Comparison of ENCODE assay signal across 1 cellular context in the genomic region with DNA sequence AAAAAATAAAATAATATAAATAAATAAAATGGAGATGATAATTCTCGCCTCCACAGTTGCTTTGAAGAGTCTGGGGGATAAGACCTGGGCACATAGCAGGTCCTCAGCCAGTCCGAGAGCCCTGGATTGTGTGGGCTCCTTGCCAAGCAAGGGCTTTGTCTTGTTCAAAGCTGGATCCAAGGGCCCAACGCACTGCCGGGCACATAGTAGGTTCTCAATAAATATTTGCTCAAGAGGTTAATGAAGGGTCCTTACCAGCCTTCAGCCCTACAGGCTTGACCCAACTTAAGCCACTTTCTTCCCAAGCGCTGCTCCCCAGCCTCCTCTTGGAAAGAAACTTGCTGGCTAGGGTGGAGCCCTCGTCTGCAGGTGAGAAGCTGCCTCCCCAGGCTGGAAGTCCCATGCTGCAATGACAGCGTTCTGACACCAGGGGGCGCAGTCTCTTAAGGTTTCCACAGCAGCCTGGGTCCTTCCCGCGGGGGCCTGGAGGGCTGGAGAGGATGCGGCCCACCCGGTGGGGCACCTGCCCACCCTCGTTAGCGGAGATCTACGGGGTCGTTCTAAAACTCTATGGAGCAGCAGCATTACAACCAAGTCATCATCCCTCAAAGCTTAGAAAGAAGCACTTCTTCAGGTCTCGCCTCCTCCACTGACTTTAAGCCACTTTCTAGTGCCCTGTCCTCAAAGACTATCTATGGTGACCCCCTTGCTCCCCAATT.
TF ChIP-seq lines count a peak whose summit lies in the region.

No MANE protein-coding gene starts in this region.

TF ChIP-seq in GM12878, 131 proteins besides CTCF, POLR2A, EP300 and RAD21 (continued from another document):
- TF ChIP-seq, protein P1, sequence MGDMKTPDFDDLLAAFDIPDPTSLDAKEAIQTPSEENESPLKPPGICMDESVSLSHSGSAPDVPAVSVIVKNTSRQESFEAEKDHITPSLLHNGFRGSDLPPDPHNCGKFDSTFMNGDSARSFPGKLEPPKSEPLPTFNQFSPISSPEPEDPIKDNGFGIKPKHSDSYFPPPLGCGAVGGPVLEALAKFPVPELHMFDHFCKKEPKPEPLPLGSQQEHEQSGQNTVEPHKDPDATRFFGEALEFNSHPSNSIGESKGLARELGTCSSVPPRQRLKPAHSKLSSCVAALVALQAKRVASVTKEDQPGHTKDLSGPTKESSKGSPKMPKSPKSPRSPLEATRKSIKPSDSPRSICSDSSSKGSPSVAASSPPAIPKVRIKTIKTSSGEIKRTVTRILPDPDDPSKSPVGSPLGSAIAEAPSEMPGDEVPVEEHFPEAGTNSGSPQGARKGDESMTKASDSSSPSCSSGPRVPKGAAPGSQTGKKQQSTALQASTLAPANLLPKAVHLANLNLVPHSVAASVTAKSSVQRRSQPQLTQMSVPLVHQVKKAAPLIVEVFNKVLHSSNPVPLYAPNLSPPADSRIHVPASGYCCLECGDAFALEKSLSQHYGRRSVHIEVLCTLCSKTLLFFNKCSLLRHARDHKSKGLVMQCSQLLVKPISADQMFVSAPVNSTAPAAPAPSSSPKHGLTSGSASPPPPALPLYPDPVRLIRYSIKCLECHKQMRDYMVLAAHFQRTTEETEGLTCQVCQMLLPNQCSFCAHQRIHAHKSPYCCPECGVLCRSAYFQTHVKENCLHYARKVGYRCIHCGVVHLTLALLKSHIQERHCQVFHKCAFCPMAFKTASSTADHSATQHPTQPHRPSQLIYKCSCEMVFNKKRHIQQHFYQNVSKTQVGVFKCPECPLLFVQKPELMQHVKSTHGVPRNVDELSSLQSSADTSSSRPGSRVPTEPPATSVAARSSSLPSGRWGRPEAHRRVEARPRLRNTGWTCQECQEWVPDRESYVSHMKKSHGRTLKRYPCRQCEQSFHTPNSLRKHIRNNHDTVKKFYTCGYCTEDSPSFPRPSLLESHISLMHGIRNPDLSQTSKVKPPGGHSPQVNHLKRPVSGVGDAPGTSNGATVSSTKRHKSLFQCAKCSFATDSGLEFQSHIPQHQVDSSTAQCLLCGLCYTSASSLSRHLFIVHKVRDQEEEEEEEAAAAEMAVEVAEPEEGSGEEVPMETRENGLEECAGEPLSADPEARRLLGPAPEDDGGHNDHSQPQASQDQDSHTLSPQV (IDR thresholded peaks at IDR 0.05): no peak
- TF ChIP-seq POLR2AphosphoS5 (IDR thresholded peaks at IDR 0.05; ENCODE audit: low read length): no peak
- TF ChIP-seq, protein P2, sequence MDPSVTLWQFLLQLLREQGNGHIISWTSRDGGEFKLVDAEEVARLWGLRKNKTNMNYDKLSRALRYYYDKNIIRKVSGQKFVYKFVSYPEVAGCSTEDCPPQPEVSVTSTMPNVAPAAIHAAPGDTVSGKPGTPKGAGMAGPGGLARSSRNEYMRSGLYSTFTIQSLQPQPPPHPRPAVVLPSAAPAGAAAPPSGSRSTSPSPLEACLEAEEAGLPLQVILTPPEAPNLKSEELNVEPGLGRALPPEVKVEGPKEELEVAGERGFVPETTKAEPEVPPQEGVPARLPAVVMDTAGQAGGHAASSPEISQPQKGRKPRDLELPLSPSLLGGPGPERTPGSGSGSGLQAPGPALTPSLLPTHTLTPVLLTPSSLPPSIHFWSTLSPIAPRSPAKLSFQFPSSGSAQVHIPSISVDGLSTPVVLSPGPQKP (IDR thresholded peaks at IDR 0.05; ENCODE audit: low read depth, low read length): no peak
- TF ChIP-seq FOXK2 (IDR thresholded peaks at IDR 0.05): no peak
- TF ChIP-seq, protein P3, sequence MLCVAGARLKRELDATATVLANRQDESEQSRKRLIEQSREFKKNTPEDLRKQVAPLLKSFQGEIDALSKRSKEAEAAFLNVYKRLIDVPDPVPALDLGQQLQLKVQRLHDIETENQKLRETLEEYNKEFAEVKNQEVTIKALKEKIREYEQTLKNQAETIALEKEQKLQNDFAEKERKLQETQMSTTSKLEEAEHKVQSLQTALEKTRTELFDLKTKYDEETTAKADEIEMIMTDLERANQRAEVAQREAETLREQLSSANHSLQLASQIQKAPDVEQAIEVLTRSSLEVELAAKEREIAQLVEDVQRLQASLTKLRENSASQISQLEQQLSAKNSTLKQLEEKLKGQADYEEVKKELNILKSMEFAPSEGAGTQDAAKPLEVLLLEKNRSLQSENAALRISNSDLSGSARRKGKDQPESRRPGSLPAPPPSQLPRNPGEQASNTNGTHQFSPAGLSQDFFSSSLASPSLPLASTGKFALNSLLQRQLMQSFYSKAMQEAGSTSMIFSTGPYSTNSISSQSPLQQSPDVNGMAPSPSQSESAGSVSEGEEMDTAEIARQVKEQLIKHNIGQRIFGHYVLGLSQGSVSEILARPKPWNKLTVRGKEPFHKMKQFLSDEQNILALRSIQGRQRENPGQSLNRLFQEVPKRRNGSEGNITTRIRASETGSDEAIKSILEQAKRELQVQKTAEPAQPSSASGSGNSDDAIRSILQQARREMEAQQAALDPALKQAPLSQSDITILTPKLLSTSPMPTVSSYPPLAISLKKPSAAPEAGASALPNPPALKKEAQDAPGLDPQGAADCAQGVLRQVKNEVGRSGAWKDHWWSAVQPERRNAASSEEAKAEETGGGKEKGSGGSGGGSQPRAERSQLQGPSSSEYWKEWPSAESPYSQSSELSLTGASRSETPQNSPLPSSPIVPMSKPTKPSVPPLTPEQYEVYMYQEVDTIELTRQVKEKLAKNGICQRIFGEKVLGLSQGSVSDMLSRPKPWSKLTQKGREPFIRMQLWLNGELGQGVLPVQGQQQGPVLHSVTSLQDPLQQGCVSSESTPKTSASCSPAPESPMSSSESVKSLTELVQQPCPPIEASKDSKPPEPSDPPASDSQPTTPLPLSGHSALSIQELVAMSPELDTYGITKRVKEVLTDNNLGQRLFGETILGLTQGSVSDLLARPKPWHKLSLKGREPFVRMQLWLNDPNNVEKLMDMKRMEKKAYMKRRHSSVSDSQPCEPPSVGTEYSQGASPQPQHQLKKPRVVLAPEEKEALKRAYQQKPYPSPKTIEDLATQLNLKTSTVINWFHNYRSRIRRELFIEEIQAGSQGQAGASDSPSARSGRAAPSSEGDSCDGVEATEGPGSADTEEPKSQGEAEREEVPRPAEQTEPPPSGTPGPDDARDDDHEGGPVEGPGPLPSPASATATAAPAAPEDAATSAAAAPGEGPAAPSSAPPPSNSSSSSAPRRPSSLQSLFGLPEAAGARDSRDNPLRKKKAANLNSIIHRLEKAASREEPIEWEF (IDR thresholded peaks at IDR 0.05; ENCODE audit: insufficient replicate concordance, low read depth, low read length): no peak
- TF ChIP-seq, protein P4, sequence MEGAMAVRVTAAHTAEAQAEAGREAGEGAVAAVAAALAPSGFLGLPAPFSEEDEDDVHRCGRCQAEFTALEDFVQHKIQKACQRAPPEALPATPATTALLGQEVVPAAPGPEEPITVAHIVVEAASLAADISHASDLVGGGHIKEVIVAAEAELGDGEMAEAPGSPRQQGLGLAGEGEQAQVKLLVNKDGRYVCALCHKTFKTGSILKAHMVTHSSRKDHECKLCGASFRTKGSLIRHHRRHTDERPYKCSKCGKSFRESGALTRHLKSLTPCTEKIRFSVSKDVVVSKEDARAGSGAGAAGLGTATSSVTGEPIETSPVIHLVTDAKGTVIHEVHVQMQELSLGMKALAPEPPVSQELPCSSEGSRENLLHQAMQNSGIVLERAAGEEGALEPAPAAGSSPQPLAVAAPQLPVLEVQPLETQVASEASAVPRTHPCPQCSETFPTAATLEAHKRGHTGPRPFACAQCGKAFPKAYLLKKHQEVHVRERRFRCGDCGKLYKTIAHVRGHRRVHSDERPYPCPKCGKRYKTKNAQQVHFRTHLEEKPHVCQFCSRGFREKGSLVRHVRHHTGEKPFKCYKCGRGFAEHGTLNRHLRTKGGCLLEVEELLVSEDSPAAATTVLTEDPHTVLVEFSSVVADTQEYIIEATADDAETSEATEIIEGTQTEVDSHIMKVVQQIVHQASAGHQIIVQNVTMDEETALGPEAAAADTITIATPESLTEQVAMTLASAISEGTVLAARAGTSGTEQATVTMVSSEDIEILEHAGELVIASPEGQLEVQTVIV (IDR thresholded peaks at IDR 0.05; ENCODE audit: borderline replicate concordance, partially characterized antibody): no peak
- no peak for TF ChIP-seq PAX8 (IDR thresholded peaks at IDR 0.05)
- TF ChIP-seq, protein P5, sequence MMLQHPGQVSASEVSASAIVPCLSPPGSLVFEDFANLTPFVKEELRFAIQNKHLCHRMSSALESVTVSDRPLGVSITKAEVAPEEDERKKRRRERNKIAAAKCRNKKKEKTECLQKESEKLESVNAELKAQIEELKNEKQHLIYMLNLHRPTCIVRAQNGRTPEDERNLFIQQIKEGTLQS (IDR thresholded peaks at IDR 0.05; ENCODE audit: borderline replicate concordance, extremely low read depth, low read depth, low read length): no peak; the same call in 1 of the 2 replicates
- peak; percentile 30; the same call in 1 of the 2 replicates for TF ChIP-seq IKZF1 (conservative IDR thresholded peaks at IDR 0.05)
- TF ChIP-seq SIN3A (IDR thresholded peaks at IDR 0.05; ENCODE audit: low read depth, low read length): no peak
- no peak for TF ChIP-seq HDAC6 (IDR thresholded peaks at IDR 0.05; ENCODE audit: unreplicated experiment)
- no peak for TF ChIP-seq RCOR1 (conservative IDR thresholded peaks at IDR 0.05; ENCODE audit: low read depth, low read length)
- TF ChIP-seq, protein P6, sequence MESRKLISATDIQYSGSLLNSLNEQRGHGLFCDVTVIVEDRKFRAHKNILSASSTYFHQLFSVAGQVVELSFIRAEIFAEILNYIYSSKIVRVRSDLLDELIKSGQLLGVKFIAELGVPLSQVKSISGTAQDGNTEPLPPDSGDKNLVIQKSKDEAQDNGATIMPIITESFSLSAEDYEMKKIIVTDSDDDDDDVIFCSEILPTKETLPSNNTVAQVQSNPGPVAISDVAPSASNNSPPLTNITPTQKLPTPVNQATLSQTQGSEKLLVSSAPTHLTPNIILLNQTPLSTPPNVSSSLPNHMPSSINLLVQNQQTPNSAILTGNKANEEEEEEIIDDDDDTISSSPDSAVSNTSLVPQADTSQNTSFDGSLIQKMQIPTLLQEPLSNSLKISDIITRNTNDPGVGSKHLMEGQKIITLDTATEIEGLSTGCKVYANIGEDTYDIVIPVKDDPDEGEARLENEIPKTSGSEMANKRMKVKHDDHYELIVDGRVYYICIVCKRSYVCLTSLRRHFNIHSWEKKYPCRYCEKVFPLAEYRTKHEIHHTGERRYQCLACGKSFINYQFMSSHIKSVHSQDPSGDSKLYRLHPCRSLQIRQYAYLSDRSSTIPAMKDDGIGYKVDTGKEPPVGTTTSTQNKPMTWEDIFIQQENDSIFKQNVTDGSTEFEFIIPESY (IDR thresholded peaks at IDR 0.05): no peak
- TF ChIP-seq, protein P7, sequence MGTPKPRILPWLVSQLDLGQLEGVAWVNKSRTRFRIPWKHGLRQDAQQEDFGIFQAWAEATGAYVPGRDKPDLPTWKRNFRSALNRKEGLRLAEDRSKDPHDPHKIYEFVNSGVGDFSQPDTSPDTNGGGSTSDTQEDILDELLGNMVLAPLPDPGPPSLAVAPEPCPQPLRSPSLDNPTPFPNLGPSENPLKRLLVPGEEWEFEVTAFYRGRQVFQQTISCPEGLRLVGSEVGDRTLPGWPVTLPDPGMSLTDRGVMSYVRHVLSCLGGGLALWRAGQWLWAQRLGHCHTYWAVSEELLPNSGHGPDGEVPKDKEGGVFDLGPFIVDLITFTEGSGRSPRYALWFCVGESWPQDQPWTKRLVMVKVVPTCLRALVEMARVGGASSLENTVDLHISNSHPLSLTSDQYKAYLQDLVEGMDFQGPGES (IDR thresholded peaks at IDR 0.05): no peak
- TF ChIP-seq GATAD2B (conservative IDR thresholded peaks at IDR 0.05; ENCODE audit: low read depth): no peak
- TF ChIP-seq CBX5 (IDR thresholded peaks at IDR 0.05; ENCODE audit: low read depth): peak; percentile 60; the same call in 1 of the 2 replicates
- TF ChIP-seq SMC3 (IDR thresholded peaks at IDR 0.05; ENCODE audit: borderline replicate concordance, low read length): peak; percentile 96
- TF ChIP-seq ESRRA (IDR thresholded peaks at IDR 0.05; ENCODE audit: low read length): no peak
- TF ChIP-seq, protein P8, sequence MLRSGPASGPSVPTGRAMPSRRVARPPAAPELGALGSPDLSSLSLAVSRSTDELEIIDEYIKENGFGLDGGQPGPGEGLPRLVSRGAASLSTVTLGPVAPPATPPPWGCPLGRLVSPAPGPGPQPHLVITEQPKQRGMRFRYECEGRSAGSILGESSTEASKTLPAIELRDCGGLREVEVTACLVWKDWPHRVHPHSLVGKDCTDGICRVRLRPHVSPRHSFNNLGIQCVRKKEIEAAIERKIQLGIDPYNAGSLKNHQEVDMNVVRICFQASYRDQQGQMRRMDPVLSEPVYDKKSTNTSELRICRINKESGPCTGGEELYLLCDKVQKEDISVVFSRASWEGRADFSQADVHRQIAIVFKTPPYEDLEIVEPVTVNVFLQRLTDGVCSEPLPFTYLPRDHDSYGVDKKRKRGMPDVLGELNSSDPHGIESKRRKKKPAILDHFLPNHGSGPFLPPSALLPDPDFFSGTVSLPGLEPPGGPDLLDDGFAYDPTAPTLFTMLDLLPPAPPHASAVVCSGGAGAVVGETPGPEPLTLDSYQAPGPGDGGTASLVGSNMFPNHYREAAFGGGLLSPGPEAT (IDR thresholded peaks at IDR 0.05; ENCODE audit: low read depth): no peak
- TF ChIP-seq RAD51 (IDR thresholded peaks at IDR 0.05): no peak
- TF ChIP-seq ZZZ3 (IDR thresholded peaks at IDR 0.05; ENCODE audit: control insufficient read depth, insufficient read length, low read depth): no peak
- peak; percentile 75 for TF ChIP-seq DPF2 (IDR thresholded peaks at IDR 0.05)
- TF ChIP-seq HCFC1 (IDR thresholded peaks at IDR 0.05; ENCODE audit: low read length): no peak
- peak; percentile 32; the same call in 1 of the 2 replicates for TF ChIP-seq EED (IDR thresholded peaks at IDR 0.05; ENCODE audit: low read depth)
- TF ChIP-seq MTA3 (IDR thresholded peaks at IDR 0.05; ENCODE audit: borderline replicate concordance, low read length): no peak
- 0 out of 2 replicates have a peak, but pooled peaks have one; percentile 19 for TF ChIP-seq ZNF207 (IDR thresholded peaks at IDR 0.05; ENCODE audit: borderline replicate concordance)
